In the genomic region with DNA sequence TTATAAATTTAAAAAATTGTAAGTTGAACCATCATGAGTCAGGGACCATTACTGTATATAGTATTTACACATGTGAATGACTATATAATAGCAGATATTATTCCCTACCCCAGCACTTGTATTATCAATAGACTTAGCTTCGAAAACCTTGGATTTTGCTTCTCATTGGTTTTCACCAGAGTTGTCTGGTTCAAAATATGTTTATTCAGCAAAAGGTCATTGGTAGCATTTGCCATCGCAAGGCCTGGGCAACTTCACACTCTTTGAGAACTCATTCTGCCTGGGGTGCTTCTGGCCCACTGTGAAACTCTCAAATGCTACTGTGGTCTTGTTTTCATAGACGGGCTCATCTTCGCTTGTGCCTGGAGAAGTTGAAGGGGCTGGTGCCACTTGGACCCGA, we compare ENCODE assay signal across 19 cellular contexts. TPM values are rescaled to one million over a fixed set of nuclear protein-coding genes. Genes with fewer than 3 reads are reported as not detected.
DNase-seq lines count a peak whose midpoint lies in the region; ATAC-seq and TF ChIP-seq lines count a peak whose summit lies in the region.
"Had no signal": no experiment of that assay in that cellular context is flagged by ENCODE, and none has a peak within 500 bp of the region (broad histone marks: within the 10 kb centered on the region; RNA-seq: fewer than 3 reads in every experiment).

No MANE protein-coding gene starts in this region.

- H3K27me3 Mint-ChIP-seq in HFFc6 (ENCODE audit: insufficient read depth) (no peaks in the 10 kb centered on the region; the same call in 1 of the 2 replicates), T-helper 17 cell (no peaks in the 10 kb centered on the region)

- no peaks in the 10 kb centered on the region for H3K9me3 Mint-ChIP-seq in HFFc6
- H3K9me3 Mint-ChIP-seq: GM23338 had no signal

- H3K79me2 ChIP-seq in osteoblast (ENCODE audit: insufficient read depth, low read length) = peaks cover 9% of the 10 kb centered on the region

- H3K9me3 ChIP-seq in T-helper 17 cell (ENCODE audit: control insufficient read depth, low read length, poor library complexity, severe bottlenecking) (no peaks in the 10 kb centered on the region), osteoblast (ENCODE audit: low read depth, low read length) (no peaks in the 10 kb centered on the region), WERI-Rb-1 (ENCODE audit: severe bottlenecking) (no peaks in the 10 kb centered on the region)
- H3K9me3 ChIP-seq: BLaER1 had no signal

- H3K27me3 ChIP-seq in osteoblast (ENCODE audit: insufficient read depth, low read length) (no peaks in the 10 kb centered on the region), WERI-Rb-1 (ENCODE audit: insufficient read depth, low read depth, severe bottlenecking) (no peaks in the 10 kb centered on the region)
- H3K27me3 ChIP-seq: BLaER1 had no signal

- no peak overlapping the region for H2AFZ ChIP-seq in osteoblast (ENCODE audit: low read length)
- H2AFZ ChIP-seq: GM23338 had no signal

- DNase-seq in HFFc6 = no peak
- DNase-seq in T-helper 17 cell = no peak
- no peak for DNase-seq in epithelial cell of prostate (ENCODE audit: low read depth, low spot score)
- no peak for DNase-seq in osteoblast (ENCODE audit: insufficient read length, low spot score, missing footprints)
- no peak for DNase-seq in WERI-Rb-1
- DNase-seq in SIG-M5 treated with dmso at 0.1 percent for 504 hours (lab: John Stamatoyannopoulos, UW; ENCODE audit: unreplicated experiment) = no peak
- DNase-seq in RPMI8226 = no peak
- DNase-seq: DND-41; NCI-H1417 treated with DMSO at 0.1 percent for 48 hours; NCI-H1930; NCI-H2171 treated with DMSO at 0.1 percent for 48 hours; NCI-H446 treated with DMSO at 0.1 percent for 48 hours; NK-92 treated with Interleukin-12 subunit alpha and Interleukin-12 subunit beta, amount 100 ng/mL, for 24 hours had no signal

- H3K27ac ChIP-seq in epithelial cell of prostate (peak overlapping the region; percentile 98), osteoblast (ENCODE audit: low read depth, low read length) (peak overlapping the region; percentile 93), WERI-Rb-1 (no peak overlapping the region)
- H3K27ac ChIP-seq: BLaER1, HL-60, RWPE1 had no signal

- H3K4me1 ChIP-seq in osteoblast (ENCODE audit: insufficient read depth, low read length) = peaks cover 41% of the 10 kb centered on the region

- H3K27ac Mint-ChIP-seq in HFFc6 (peak overlapping the region; percentile 96), T-helper 17 cell (peak overlapping the region; percentile 85)

- no peaks in the 10 kb centered on the region for H4K20me1 ChIP-seq in osteoblast (ENCODE audit: insufficient read depth, low read length)
- H4K20me1 ChIP-seq: BLaER1 had no signal

- peaks cover 46% of the 10 kb centered on the region for H3K36me3 ChIP-seq in osteoblast (ENCODE audit: insufficient read depth, low read length)
- peaks cover 46% of the 10 kb centered on the region for H3K36me3 ChIP-seq in WERI-Rb-1

- H3K4me2 ChIP-seq in osteoblast (ENCODE audit: insufficient read depth, low read length) = no peak overlapping the region
- H3K4me2 ChIP-seq: BLaER1, GM23338 had no signal

- peaks cover 57% of the 10 kb centered on the region for H3K4me1 Mint-ChIP-seq in HFFc6 (ENCODE audit: low read depth)
- peaks cover 36% of the 10 kb centered on the region for H3K4me1 Mint-ChIP-seq in T-helper 17 cell

- no peak for ATAC-seq in T-helper 17 cell
- ATAC-seq in activated CD4-positive, CD25-positive, alpha-beta regulatory T cell treated with anti-CD3 and anti-CD28 coated beads, Interleukin-2, amount 50 U/mL, for 24 hours = no peak
- ATAC-seq: GM23338, HCT116 had no signal

- peak overlapping the region; percentile 83; the same call in 1 of the 2 replicates for H3K4me3 Mint-ChIP-seq in HFFc6
- no peak overlapping the region for H3K4me3 Mint-ChIP-seq in T-helper 17 cell
- H3K4me3 Mint-ChIP-seq: GM23338 had no signal

- H3K4me3 ChIP-seq in osteoblast (ENCODE audit: insufficient read depth, low read length) = no peak overlapping the region
- no peak overlapping the region for H3K4me3 ChIP-seq in WERI-Rb-1 (ENCODE audit: low read depth, low read length)
- H3K4me3 ChIP-seq: BLaER1, GM23338 had no signal

- TF ChIP-seq CTCF in HFFc6 (IDR thresholded peaks at IDR 0.05) = no peak
- no peak for TF ChIP-seq CTCF in osteoblast (IDR thresholded peaks at IDR 0.05; ENCODE audit: extremely low read depth, low read depth, low read length)
- no peak for TF ChIP-seq CTCF in WERI-Rb-1 (IDR thresholded peaks at IDR 0.05; ENCODE audit: low read depth, low read length)

- H3K36me3 Mint-ChIP-seq in HFFc6 (ENCODE audit: low read depth) (peaks cover 40% of the 10 kb centered on the region), T-helper 17 cell (ENCODE audit: low read depth) (peaks cover 23% of the 10 kb centered on the region)

RNA-seq across cellular contexts. Expression of a gene that starts 20.1 kb away (rescaled TPM):
- total RNA-seq in HFFc6 (2021; fragmentation: NEBNext Ultra II Directional; extraction: Animal tissue kit (Norgen Biotek cat#: 25700)) = 1 to 10 TPM; 4.1 to 9.1 (median 6.9) TPM
- total RNA-seq in T-helper 17 cell = 10 to 100 TPM; 45.0 to 46.2 TPM
- total RNA-seq in osteoblast = 13.8 and 14.5 TPM in 2 replicates

RNA-seq across cellular contexts. Expression of a gene that starts 26.4 kb away (rescaled TPM):
- total RNA-seq in HFFc6 (2021; fragmentation: NEBNext Ultra II Directional; extraction: Animal tissue kit (Norgen Biotek cat#: 25700)) = under 1 TPM in 2 of 6 experiments, not detected in 4; 0.07 to 0.15 TPM
- total RNA-seq in T-helper 17 cell (1 to 10 TPM; 1.1 to 1.7 TPM), osteoblast (0.29 and 0.72 TPM in 2 replicates)

RNA-seq across cellular contexts. Expression of a gene that starts 41.3 kb away (rescaled TPM):
- total RNA-seq in HFFc6 (2021; fragmentation: NEBNext Ultra II Directional; extraction: Animal tissue kit (Norgen Biotek cat#: 25700)) = 10 to 100 TPM; 46.4 to 62.0 (median 55.7) TPM
- 10 to 100 TPM; 33.5 to 38.6 TPM for total RNA-seq in T-helper 17 cell
- total RNA-seq in osteoblast = 35.1 and 38.6 TPM in 2 replicates
